In genomic region chr12:15789215-15790171, GRCh38 we compare ENCODE assay signal across 1 cellular context.
TF ChIP-seq lines count a peak whose summit lies in the region.

Gene EPS8 (minus strand): TSS chr12:15789388. CDS start chr12:15682951, 106,437 bp downstream.

TF ChIP-seq in HepG2, 621 proteins besides CTCF, POLR2A, EP300 and RAD21 (continued from another document and continues in another):
- TF ChIP-seq, protein P1, sequence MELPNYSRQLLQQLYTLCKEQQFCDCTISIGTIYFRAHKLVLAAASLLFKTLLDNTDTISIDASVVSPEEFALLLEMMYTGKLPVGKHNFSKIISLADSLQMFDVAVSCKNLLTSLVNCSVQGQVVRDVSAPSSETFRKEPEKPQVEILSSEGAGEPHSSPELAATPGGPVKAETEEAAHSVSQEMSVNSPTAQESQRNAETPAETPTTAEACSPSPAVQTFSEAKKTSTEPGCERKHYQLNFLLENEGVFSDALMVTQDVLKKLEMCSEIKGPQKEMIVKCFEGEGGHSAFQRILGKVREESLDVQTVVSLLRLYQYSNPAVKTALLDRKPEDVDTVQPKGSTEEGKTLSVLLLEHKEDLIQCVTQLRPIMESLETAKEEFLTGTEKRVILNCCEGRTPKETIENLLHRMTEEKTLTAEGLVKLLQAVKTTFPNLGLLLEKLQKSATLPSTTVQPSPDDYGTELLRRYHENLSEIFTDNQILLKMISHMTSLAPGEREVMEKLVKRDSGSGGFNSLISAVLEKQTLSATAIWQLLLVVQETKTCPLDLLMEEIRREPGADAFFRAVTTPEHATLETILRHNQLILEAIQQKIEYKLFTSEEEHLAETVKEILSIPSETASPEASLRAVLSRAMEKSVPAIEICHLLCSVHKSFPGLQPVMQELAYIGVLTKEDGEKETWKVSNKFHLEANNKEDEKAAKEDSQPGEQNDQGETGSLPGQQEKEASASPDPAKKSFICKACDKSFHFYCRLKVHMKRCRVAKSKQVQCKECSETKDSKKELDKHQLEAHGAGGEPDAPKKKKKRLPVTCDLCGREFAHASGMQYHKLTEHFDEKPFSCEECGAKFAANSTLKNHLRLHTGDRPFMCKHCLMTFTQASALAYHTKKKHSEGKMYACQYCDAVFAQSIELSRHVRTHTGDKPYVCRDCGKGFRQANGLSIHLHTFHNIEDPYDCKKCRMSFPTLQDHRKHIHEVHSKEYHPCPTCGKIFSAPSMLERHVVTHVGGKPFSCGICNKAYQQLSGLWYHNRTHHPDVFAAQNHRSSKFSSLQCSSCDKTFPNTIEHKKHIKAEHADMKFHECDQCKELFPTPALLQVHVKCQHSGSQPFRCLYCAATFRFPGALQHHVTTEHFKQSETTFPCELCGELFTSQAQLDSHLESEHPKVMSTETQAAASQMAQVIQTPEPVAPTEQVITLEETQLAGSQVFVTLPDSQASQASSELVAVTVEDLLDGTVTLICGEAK (IDR thresholded peaks at IDR 0.05), result no peak
- TF ChIP-seq, protein P1 (CRISPR knock-in tag; IDR thresholded peaks at IDR 0.05), result peak; percentile 88
- TF ChIP-seq, protein P2, sequence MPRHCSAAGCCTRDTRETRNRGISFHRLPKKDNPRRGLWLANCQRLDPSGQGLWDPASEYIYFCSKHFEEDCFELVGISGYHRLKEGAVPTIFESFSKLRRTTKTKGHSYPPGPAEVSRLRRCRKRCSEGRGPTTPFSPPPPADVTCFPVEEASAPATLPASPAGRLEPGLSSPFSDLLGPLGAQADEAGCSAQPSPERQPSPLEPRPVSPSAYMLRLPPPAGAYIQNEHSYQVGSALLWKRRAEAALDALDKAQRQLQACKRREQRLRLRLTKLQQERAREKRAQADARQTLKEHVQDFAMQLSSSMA (CRISPR knock-in tag; IDR thresholded peaks at IDR 0.05), result peak; percentile 70; the same call in 1 of the 2 replicates
- TF ChIP-seq ZBTB21 (CRISPR knock-in tag; IDR thresholded peaks at IDR 0.05) (no peak), ELF3 (CRISPR knock-in tag; IDR thresholded peaks at IDR 0.05) (peak; percentile 50; the same call in 1 of the 2 replicates), ZFP90 (CRISPR knock-in tag; IDR thresholded peaks at IDR 0.05; ENCODE audit: borderline replicate concordance) (no peak), TERF1 (CRISPR knock-in tag; IDR thresholded peaks at IDR 0.05) (no peak), KMT2B (CRISPR knock-in tag; IDR thresholded peaks at IDR 0.05) (peak; percentile 74; the same call in 1 of the 2 replicates), SYNCRIP (IDR thresholded peaks at IDR 0.05; ENCODE audit: insufficient read depth, low read depth, low read length) (no peak), ZNF329 (CRISPR knock-in tag; IDR thresholded peaks at IDR 0.05; ENCODE audit: low read depth) (peak; percentile 89), NKX3-1 (CRISPR knock-in tag; IDR thresholded peaks at IDR 0.05) (peak; percentile 58; the same call in 1 of the 2 replicates), CBX1 (IDR thresholded peaks at IDR 0.05; ENCODE audit: low read depth) (peak; percentile 57), GABPB1 (CRISPR knock-in tag; IDR thresholded peaks at IDR 0.05) (peak; percentile 78), ZSCAN25 (CRISPR knock-in tag; IDR thresholded peaks at IDR 0.05) (no peak), FOXC1 (CRISPR knock-in tag; IDR thresholded peaks at IDR 0.05; ENCODE audit: borderline replicate concordance) (peak; percentile 72; the same call in 1 of the 2 replicates), DNMT1 (CRISPR knock-in tag; IDR thresholded peaks at IDR 0.05) (no peak), CEBPG (CRISPR knock-in tag; IDR thresholded peaks at IDR 0.05) (peak; percentile 87), TBX2 (CRISPR knock-in tag; IDR thresholded peaks at IDR 0.05; ENCODE audit: borderline replicate concordance) (peak; percentile 88), CBX2 (IDR thresholded peaks at IDR 0.05; ENCODE audit: low read depth, low read length) (no peak), CBX2 (CRISPR knock-in tag; IDR thresholded peaks at IDR 0.05; ENCODE audit: low read depth) (0 out of 2 replicates have a peak, but pooled peaks have one; percentile 43), ZNF615 (CRISPR knock-in tag; IDR thresholded peaks at IDR 0.05; ENCODE audit: borderline replicate concordance) (no peak), ZNF644 (CRISPR knock-in tag; IDR thresholded peaks at IDR 0.05; ENCODE audit: low read depth) (no peak), IRX3 (CRISPR knock-in tag; IDR thresholded peaks at IDR 0.05; ENCODE audit: borderline replicate concordance, low read depth) (peak; percentile 94), CHD2 (IDR thresholded peaks at IDR 0.05; ENCODE audit: low read depth, low read length) (peak; percentile 6; the same call in 1 of the 2 replicates), GTF2F1 (IDR thresholded peaks at IDR 0.05; ENCODE audit: low read length) (no peak), KLF16 (CRISPR knock-in tag; IDR thresholded peaks at IDR 0.05) (peak; percentile 36 to 74; a peak in 2 of 4 replicates), ZKSCAN8 (CRISPR knock-in tag; IDR thresholded peaks at IDR 0.05; ENCODE audit: borderline replicate concordance) (peak; percentile 19; the same call in 1 of the 2 replicates), ZNF567 (CRISPR knock-in tag; IDR thresholded peaks at IDR 0.05; ENCODE audit: borderline replicate concordance) (no peak)
- TF ChIP-seq, protein P3, sequence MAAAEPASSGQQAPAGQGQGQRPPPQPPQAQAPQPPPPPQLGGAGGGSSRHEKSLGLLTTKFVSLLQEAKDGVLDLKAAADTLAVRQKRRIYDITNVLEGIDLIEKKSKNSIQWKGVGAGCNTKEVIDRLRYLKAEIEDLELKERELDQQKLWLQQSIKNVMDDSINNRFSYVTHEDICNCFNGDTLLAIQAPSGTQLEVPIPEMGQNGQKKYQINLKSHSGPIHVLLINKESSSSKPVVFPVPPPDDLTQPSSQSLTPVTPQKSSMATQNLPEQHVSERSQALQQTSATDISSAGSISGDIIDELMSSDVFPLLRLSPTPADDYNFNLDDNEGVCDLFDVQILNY (CRISPR knock-in tag; conservative IDR thresholded peaks at IDR 0.05), result peak; percentile 39; the same call in 1 of the 2 replicates
- TF ChIP-seq, protein P4, sequence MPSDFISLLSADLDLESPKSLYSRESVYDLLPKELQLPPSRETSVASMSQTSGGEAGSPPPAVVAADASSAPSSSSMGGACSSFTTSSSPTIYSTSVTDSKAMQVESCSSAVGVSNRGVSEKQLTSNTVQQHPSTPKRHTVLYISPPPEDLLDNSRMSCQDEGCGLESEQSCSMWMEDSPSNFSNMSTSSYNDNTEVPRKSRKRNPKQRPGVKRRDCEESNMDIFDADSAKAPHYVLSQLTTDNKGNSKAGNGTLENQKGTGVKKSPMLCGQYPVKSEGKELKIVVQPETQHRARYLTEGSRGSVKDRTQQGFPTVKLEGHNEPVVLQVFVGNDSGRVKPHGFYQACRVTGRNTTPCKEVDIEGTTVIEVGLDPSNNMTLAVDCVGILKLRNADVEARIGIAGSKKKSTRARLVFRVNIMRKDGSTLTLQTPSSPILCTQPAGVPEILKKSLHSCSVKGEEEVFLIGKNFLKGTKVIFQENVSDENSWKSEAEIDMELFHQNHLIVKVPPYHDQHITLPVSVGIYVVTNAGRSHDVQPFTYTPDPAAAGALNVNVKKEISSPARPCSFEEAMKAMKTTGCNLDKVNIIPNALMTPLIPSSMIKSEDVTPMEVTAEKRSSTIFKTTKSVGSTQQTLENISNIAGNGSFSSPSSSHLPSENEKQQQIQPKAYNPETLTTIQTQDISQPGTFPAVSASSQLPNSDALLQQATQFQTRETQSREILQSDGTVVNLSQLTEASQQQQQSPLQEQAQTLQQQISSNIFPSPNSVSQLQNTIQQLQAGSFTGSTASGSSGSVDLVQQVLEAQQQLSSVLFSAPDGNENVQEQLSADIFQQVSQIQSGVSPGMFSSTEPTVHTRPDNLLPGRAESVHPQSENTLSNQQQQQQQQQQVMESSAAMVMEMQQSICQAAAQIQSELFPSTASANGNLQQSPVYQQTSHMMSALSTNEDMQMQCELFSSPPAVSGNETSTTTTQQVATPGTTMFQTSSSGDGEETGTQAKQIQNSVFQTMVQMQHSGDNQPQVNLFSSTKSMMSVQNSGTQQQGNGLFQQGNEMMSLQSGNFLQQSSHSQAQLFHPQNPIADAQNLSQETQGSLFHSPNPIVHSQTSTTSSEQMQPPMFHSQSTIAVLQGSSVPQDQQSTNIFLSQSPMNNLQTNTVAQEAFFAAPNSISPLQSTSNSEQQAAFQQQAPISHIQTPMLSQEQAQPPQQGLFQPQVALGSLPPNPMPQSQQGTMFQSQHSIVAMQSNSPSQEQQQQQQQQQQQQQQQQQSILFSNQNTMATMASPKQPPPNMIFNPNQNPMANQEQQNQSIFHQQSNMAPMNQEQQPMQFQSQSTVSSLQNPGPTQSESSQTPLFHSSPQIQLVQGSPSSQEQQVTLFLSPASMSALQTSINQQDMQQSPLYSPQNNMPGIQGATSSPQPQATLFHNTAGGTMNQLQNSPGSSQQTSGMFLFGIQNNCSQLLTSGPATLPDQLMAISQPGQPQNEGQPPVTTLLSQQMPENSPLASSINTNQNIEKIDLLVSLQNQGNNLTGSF (CRISPR knock-in tag; IDR thresholded peaks at IDR 0.05), result peak; percentile 38
- TF ChIP-seq, protein P5, sequence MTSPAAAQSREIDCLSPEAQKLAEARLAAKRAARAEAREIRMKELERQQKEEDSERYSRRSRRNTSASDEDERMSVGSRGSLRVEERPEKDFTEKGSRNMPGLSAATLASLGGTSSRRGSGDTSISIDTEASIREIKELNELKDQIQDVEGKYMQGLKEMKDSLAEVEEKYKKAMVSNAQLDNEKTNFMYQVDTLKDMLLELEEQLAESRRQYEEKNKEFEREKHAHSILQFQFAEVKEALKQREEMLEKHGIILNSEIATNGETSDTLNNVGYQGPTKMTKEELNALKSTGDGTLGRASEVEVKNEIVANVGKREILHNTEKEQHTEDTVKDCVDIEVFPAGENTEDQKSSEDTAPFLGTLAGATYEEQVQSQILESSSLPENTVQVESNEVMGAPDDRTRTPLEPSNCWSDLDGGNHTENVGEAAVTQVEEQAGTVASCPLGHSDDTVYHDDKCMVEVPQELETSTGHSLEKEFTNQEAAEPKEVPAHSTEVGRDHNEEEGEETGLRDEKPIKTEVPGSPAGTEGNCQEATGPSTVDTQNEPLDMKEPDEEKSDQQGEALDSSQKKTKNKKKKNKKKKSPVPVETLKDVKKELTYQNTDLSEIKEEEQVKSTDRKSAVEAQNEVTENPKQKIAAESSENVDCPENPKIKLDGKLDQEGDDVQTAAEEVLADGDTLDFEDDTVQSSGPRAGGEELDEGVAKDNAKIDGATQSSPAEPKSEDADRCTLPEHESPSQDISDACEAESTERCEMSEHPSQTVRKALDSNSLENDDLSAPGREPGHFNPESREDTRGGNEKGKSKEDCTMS (CRISPR knock-in tag; conservative IDR thresholded peaks at IDR 0.05), result no peak
- TF ChIP-seq, protein P6, sequence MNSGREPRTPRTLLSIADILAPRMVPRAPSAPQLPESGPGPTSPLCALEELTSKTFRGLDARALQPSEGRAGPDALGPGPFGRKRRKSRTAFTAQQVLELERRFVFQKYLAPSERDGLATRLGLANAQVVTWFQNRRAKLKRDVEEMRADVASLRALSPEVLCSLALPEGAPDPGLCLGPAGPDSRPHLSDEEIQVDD (CRISPR knock-in tag; IDR thresholded peaks at IDR 0.05; ENCODE audit: borderline replicate concordance), result peak; percentile 60; the same call in 1 of the 2 replicates
- TF ChIP-seq, protein P7, sequence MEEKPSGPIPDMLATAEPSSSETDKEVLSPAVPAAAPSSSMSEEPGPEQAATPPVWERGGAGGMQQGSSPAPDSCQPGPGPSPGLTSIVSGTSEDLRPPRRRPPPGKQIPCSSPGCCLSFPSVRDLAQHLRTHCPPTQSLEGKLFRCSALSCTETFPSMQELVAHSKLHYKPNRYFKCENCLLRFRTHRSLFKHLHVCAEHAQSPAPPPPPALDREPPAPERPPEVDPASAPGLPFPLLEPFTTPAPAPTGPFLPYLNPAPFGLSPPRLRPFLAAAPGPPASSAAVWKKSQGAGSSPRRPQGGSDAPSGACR (CRISPR knock-in tag; IDR thresholded peaks at IDR 0.05), result peak; percentile 75
